8 cellular contexts compared by ENCODE assay signal in the genomic region with DNA sequence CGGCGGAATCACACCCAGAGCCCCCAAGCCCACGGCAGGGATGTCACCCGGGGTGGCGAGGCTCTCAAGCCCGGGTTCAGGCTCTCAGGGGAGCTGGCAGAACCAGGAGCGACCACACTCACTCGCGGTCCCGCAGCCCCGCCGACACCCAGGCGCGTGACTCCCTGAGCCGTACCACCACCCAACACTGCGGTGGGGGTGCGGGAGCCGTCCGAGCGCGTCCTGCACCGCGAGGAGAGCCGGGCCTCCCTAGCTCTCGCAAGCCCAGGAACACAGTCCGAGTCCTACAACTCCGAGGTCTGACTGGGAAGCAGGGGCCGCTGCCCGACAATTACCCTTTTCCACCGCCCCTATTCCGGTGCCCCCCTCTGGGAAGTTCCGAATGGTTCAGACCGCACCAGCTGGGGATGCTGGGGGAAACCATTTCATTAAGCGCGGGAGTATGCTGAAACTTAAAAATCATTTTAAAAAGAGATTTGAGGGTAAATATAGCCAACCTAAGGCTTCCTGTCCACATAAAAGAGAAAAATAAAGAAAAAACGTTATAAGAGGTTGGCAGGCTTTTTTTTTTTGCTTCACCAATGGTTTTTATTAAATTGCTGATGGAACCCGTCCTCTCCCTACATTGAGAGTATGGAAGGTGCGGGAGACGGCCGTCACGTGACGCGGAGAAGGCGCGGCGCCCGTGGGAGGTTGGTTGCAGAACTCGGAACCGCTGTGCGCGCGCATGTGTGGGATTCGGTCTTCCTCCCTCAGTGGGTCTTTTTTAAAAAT. TPM values are rescaled to one million over a fixed set of nuclear protein-coding genes. Genes with fewer than 3 reads are reported as not detected.
A peak's percentile ranks its signal among the peaks of the same experiment; 100 is the strongest.
DNase-seq lines count a peak whose midpoint lies in the region; ATAC-seq, FAIRE-seq and TF ChIP-seq lines count a peak whose summit lies in the region.

A gene with protein sequence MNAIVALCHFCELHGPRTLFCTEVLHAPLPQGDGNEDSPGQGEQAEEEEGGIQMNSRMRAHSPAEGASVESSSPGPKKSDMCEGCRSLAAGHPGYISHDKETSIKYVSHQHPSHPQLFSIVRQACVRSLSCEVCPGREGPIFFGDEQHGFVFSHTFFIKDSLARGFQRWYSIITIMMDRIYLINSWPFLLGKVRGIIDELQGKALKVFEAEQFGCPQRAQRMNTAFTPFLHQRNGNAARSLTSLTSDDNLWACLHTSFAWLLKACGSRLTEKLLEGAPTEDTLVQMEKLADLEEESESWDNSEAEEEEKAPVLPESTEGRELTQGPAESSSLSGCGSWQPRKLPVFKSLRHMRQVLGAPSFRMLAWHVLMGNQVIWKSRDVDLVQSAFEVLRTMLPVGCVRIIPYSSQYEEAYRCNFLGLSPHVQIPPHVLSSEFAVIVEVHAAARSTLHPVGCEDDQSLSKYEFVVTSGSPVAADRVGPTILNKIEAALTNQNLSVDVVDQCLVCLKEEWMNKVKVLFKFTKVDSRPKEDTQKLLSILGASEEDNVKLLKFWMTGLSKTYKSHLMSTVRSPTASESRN (minus strand): TSS at position 143 of the 774 bp plus-strand sequence. CDS start 9,031 bp downstream, outside the sequence.

- no peak for TF ChIP-seq EP300 in transverse colon (IDR thresholded peaks at IDR 0.05; ENCODE audit: low read depth)

- ATAC-seq in HG02763 (IDR thresholded peaks at IDR 0.05; ENCODE audit: unreplicated experiment) (peak; percentile 81), T-cell (replicated peaks in 1 of 4) (peak; percentile 92 to 94 (median 94))

- POLR2A ChIA-PET in T-cell (lab: Charles Lee): interaction anchor here in 1 of 2 donors (0.7 kb wide), 2 partner anchors 352 to 735 kb away, joined by 4 to 9 read pairs; a partner anchor contains a TSS

- H3K4me3 ChIP-seq in transverse colon: peak within 1 kb of the TSS; percentile 76 to 97 (median 89)

- H3K36me3 ChIP-seq in transverse colon: peaks cover 0 to 7% (median 0%) of the 10 kb centered on the region in 4 donors

- 0 to 1% (median 0%) methylated on average over 53 of the region's 53 CpGs for WGBS in adipose tissue, 3 donors
- 0 to 1% methylated on average over 23 to 47 of the region's 53 CpGs for WGBS in transverse colon (ENCODE audit: low coverage in 1 of 2), 2 donors

- intact Hi-C loops in cardiac septum (cut with DNase I) (loop anchor here (2.0 to 10.0 kb wide), 3 partner anchors 85 to 702 kb away; no protein-coding TSS in a partner anchor), transverse colon (cut with DNase I; ENCODE audit: low total_unique reads) (loop anchor here (10.0 kb wide), 1 partner anchor 92 kb away; no protein-coding TSS in a partner anchor)

- no peak within 1 kb of the TSS for H3K27ac ChIP-seq in adipose tissue (ENCODE audit: low read depth, low read length)
- peak within 1 kb of the TSS; percentile 88 to 96 (median 90) for H3K27ac ChIP-seq in transverse colon

- TF ChIP-seq CTCF in transverse colon (IDR thresholded peaks at IDR 0.05): peak in 1 of 5 experiments; percentile 35

- peaks cover 10 to 41% (median 16%) of the 10 kb centered on the region in 4 donors for H3K4me1 ChIP-seq in transverse colon

- peak; percentile 91 for TF ChIP-seq POLR2A in GM12891 (IDR thresholded peaks at IDR 0.05; ENCODE audit: low read depth, low read length)
- TF ChIP-seq POLR2A in transverse colon (IDR thresholded peaks at IDR 0.05): peak; percentile 76

- DNase-seq in GM12891 (ENCODE audit: insufficient read length, low spot score) (peak; percentile 86), NCI-H1417 (lab: John Stamatoyannopoulos, UW) (peak; percentile 84 to 93 (median 85)), T-cell (peak; percentile 75 to 93 (median 86)), cardiac septum (ENCODE audit: low spot score) (peak; percentile 97), pons (ENCODE audit: low spot score) (peak; percentile 90), transverse colon (peak; percentile 92)

- CTCF ChIA-PET in T-cell (lab: Charles Lee): interaction anchor here in 1 of 2 donors (0.7 kb wide), 1 partner anchor 37 kb away, joined by 3 read pairs; no protein-coding TSS in a partner anchor

- peak within 1 kb of the TSS; percentile 98 for H3K27ac Mint-ChIP-seq in T-cell

- no peaks in the 10 kb centered on the region for H3K27me3 Mint-ChIP-seq in T-cell

- no peaks in the 10 kb centered on the region for H3K9me3 ChIP-seq in transverse colon

- H3K4me1 Mint-ChIP-seq in T-cell: peaks cover 23 to 33% (median 28%) of the 10 kb centered on the region in 3 donors

- peak; percentile 90 for FAIRE-seq in GM12891 (lab: Jason Lieb, UNC)

- H3K9me3 Mint-ChIP-seq in T-cell: no peaks in the 10 kb centered on the region

- in situ Hi-C loops in transverse colon (cut with MboI; ENCODE audit: low pct_ligation_motif_present in 1 of 4, low pct_unique_long_range_greater_than_20kb in 1 of 4, low sequenced_read_pairs in 3 of 4): no loop called here

- no peaks in the 10 kb centered on the region for H3K27me3 ChIP-seq in transverse colon

- peak within 1 kb of the TSS; percentile 85 to 95 (median 94) for H3K4me3 Mint-ChIP-seq in T-cell

- H3K36me3 Mint-ChIP-seq in T-cell: peaks cover 3% of the 10 kb centered on the region

TF ChIP-seq in GM12891, 5 proteins besides CTCF, POLR2A, EP300 and RAD21:
- peak; percentile 89 for TF ChIP-seq POLR2AphosphoS5 (IDR thresholded peaks at IDR 0.05; ENCODE audit: low read depth, low read length)
- TF ChIP-seq POU2F2 (IDR thresholded peaks at IDR 0.05; ENCODE audit: low read depth, low read length): peak; percentile 38; the same call in 1 of the 2 replicates
- TF ChIP-seq SPI1 (IDR thresholded peaks at IDR 0.05; ENCODE audit: low read depth, low read length): no peak
- peak; percentile 91 for TF ChIP-seq TAF1 (IDR thresholded peaks at IDR 0.05; ENCODE audit: low read depth, low read length)
- no peak for TF ChIP-seq PAX5 (IDR thresholded peaks at IDR 0.05; ENCODE audit: insufficient read depth, low read length, severe bottlenecking)

RNA-seq across cellular contexts. Expression of the gene that starts here (rescaled TPM):
- 9.8 TPM for polyA plus RNA-seq in GM12891 (2012; ENCODE audit: low read depth, missing spikeins)
- total RNA-seq in T-cell (10 to 100 TPM; 37.2 to 84.9 (median 70.8) TPM), cardiac septum (36.1 TPM), transverse colon (100 to 1,000 TPM in 1 of 4 donors, 10 to 100 TPM in 3; 43.0 to 560 (median 81.1) TPM)
- polyA plus RNA-seq in adipose tissue: 10 to 100 TPM; 13.0 to 20.4 (median 19.7) TPM
